ENCODE assay signal across 9 cellular contexts in the genomic region with DNA sequence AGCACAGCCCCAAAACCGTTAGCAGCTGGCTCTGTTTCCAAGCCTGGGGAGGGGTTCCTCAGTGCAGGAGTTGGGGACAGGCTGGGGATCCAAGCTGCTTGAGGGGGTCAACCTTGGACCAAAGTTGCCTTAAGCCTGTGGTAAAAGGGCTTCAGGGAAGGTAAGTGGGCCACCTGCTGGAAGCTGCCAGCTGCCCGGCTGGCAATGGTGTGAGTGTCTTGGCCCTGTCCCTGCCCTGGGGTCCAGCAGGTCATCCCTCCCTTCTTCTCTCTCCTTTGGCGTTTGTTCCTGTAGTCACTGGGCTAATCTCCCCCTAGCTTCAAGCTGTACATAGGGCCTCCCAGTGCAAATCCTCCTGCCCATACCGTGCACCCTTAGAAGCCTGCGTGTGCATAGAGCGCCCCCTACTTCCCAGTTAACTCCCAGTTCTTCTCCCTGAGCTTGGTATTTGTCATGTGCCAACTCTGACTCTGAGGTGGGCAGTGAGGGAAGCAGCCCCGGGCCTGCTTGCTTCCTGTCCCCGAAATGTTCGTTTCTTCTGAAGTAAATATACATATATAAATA. TPM values are rescaled to one million over a fixed set of nuclear protein-coding genes. Genes with fewer than 3 reads are reported as not detected.
DNase-seq lines count a peak whose midpoint lies in the region; ATAC-seq and TF ChIP-seq lines count a peak whose summit lies in the region.
"Had no signal": no experiment of that assay in that cellular context is flagged by ENCODE, and none has a peak within 500 bp of the region (broad histone marks: within the 10 kb centered on the region; RNA-seq: fewer than 3 reads in every experiment).

No MANE protein-coding gene starts in this region.

- H3K4me2 ChIP-seq in OCI-LY3 (ENCODE audit: low read length) = no peak overlapping the region

- peaks cover 16% of the 10 kb centered on the region; the same call in 1 of the 2 replicates for H4K20me1 ChIP-seq in OCI-LY3 (ENCODE audit: insufficient read depth, low read length)

- H3K4me1 Mint-ChIP-seq in endothelial cell (ENCODE audit: unreplicated experiment) = peaks cover 9% of the 10 kb centered on the region

- no peaks in the 10 kb centered on the region for H3K27me3 ChIP-seq in OCI-LY3 (ENCODE audit: low read depth, low read length)

- peak; percentile 82 for TF ChIP-seq CTCF in 22Rv1 (IDR thresholded peaks at IDR 0.05)
- peak; percentile 59 for TF ChIP-seq CTCF in OCI-LY3 (IDR thresholded peaks at IDR 0.05; ENCODE audit: low read depth, low read length)
- TF ChIP-seq CTCF in endothelial cell (IDR thresholded peaks at IDR 0.05; ENCODE audit: unreplicated experiment) = peak; percentile 20

- H3K4me1 ChIP-seq in OCI-LY3 (ENCODE audit: low read length) = peaks cover 10% of the 10 kb centered on the region
- H3K4me1 ChIP-seq: HAP-1 had no signal

- peaks cover 21% of the 10 kb centered on the region for H3K36me3 Mint-ChIP-seq in endothelial cell (ENCODE audit: low read depth, unreplicated experiment)

- no peaks in the 10 kb centered on the region for H3K9me3 Mint-ChIP-seq in endothelial cell (ENCODE audit: unreplicated experiment)

- H3K27ac Mint-ChIP-seq in endothelial cell (ENCODE audit: unreplicated experiment) = no peak overlapping the region

- no peaks in the 10 kb centered on the region for H3K9me3 ChIP-seq in OCI-LY3 (ENCODE audit: insufficient read depth, low read length)
- H3K9me3 ChIP-seq: HAP-1 had no signal

- no peak overlapping the region for H3K9ac ChIP-seq in OCI-LY3 (ENCODE audit: low read length)

- no peak overlapping the region for H2AFZ ChIP-seq in OCI-LY3 (ENCODE audit: low read depth, low read length)

- H3K4me3 Mint-ChIP-seq in endothelial cell (ENCODE audit: unreplicated experiment) = no peak overlapping the region

- H3K4me3 ChIP-seq in OCI-LY3 (ENCODE audit: low read length) = no peak overlapping the region
- H3K4me3 ChIP-seq: HAP-1 had no signal

- peaks cover 64% of the 10 kb centered on the region for H3K36me3 ChIP-seq in OCI-LY3 (replicated peaks; ENCODE audit: low read depth, low read length)

- H3K27ac ChIP-seq in 22Rv1 = no peak overlapping the region
- no peak overlapping the region for H3K27ac ChIP-seq in OCI-LY3 (ENCODE audit: low read length)

- H3K27me3 Mint-ChIP-seq in endothelial cell (ENCODE audit: unreplicated experiment) = peaks cover 15% of the 10 kb centered on the region

- peak; percentile 44 for DNase-seq in GM03348 (ENCODE audit: low spot score)
- DNase-seq in endothelial cell (ENCODE audit: low spot score) = peak; percentile 53
- peak in 6 of 10 donors; percentile 55 to 93 (median 57) for DNase-seq in posterior cingulate gyrus
- DNase-seq in COR-L47 (lab: John Stamatoyannopoulos, UW) = no peak

- ATAC-seq in HG03439 (IDR thresholded peaks at IDR 0.05; ENCODE audit: unreplicated experiment) (no peak), HG03442 (IDR thresholded peaks at IDR 0.05; ENCODE audit: unreplicated experiment) (no peak)

- intact Hi-C loops in posterior cingulate gyrus (cut with DNase I) = loop anchor here (2.0 kb wide), 1 partner anchor 41 kb away; no protein-coding TSS in a partner anchor

- H3K79me2 ChIP-seq in OCI-LY3 (ENCODE audit: low read length) = peaks cover 39% of the 10 kb centered on the region

RNA-seq across cellular contexts. Expression of gene TMEM258, which starts 4.4 kb away (rescaled TPM):
- 125 TPM for total RNA-seq in endothelial cell (ENCODE audit: unreplicated experiment)

RNA-seq across cellular contexts. Expression of gene FEN1, which starts 4.7 kb away (rescaled TPM):
- 22.0 TPM for total RNA-seq in endothelial cell (ENCODE audit: unreplicated experiment)

RNA-seq across cellular contexts. Expression of gene FADS1, which starts 28.8 kb away (rescaled TPM):
- total RNA-seq in endothelial cell (ENCODE audit: unreplicated experiment) = 102 TPM

RNA-seq across cellular contexts. Expression of gene MYRF, which starts 35.6 kb away (rescaled TPM):
- total RNA-seq in endothelial cell (ENCODE audit: unreplicated experiment) = 1.5 TPM

RNA-seq across cellular contexts. Expression of gene FADS2, which starts 40.1 kb away (rescaled TPM):
- 682 TPM for total RNA-seq in endothelial cell (ENCODE audit: unreplicated experiment)

Comparison
In these comparisons a context has a peak if more than half of its experiments do, and no peak if none do; other contexts are left out.
1. CTCF ChIP-seq: peak in every context shown above with its lines; median percentile 82 in 22Rv1; 59 in OCI-LY3; 20 in endothelial cell.